11 cellular contexts compared by ENCODE assay signal in the genomic region with DNA sequence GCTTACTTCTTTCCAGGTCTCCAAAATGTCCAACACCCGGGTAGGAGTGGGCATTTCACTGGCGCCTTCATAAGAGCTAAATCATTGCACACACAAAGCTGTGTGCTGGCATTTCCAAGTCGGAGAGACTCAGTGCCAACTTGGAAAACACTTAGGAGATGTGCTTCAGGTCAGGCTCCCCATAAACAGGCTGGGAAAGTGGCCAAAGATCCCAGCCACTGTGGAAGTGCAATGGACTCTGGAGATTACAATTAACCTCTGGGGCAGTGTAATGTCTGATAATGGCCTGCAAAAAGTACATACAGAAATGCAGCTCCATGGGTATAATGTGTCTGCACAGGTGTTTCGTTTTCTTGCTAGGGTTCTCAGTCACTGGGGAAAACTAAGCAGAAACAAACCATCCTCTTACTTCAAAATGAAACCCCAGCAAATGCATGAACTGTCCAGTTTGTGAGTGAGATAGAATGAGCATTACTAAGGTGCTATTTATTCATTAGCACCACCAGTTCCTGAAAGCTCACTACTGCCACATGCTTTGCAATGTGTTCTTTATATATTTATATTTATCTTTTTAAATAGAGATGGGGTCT.
DNase-seq lines count a peak whose midpoint lies in the region; ATAC-seq and TF ChIP-seq lines count a peak whose summit lies in the region.
"Had no signal": no experiment of that assay in that cellular context is flagged by ENCODE, and none has a peak within 500 bp of the region (broad histone marks: within the 10 kb centered on the region; RNA-seq: fewer than 3 reads in every experiment).

No MANE protein-coding gene starts in this region.

- no peak overlapping the region for H3K4me3 ChIP-seq in liver (ENCODE audit: low read depth in 1 of 3, low read length in 3 of 3)

- peak in 1 of 2 donors; percentile 34 for TF ChIP-seq RAD21 in liver (IDR thresholded peaks at IDR 0.05)

- peaks cover 3 to 19% (median 8%) of the 10 kb centered on the region in 4 donors for H3K4me1 ChIP-seq in liver (ENCODE audit: control insufficient read depth in 4 of 4, insufficient read depth in 4 of 4, low read length in 3 of 4)

- WGBS in liver = 26% methylated on average over 4 of the region's 4 CpGs

- DNase-seq in GM19238 (ENCODE audit: insufficient read length, low spot score) (no peak), T-helper 2 cell (no peak), iPS-NIHi11 (ENCODE audit: low spot score) (no peak), germinal center (ENCODE audit: low spot score) (no peak)
- DNase-seq: activated T-cell treated with anti-CD3 and anti-CD28 coated beads for 4 hours; CD4-positive, alpha-beta memory T cell; NCI-H1436 had no signal

- H3K9me3 ChIP-seq in liver (ENCODE audit: control insufficient read depth in 4 of 4, low read length in 3 of 4) = no peaks in the 10 kb centered on the region

- no peaks in the 10 kb centered on the region for H3K27me3 ChIP-seq in liver (ENCODE audit: control insufficient read depth in 4 of 4, insufficient read depth in 4 of 4, low read length in 3 of 4)

- no peaks in the 10 kb centered on the region for H3K36me3 ChIP-seq in liver (ENCODE audit: control insufficient read depth in 4 of 4, insufficient read depth in 3 of 4, low read depth in 1 of 4, low read length in 3 of 4)

- ATAC-seq in GM18861 (IDR thresholded peaks at IDR 0.05; ENCODE audit: unreplicated experiment) (peak; percentile 88), GM21717 (IDR thresholded peaks at IDR 0.05; ENCODE audit: unreplicated experiment) (peak; percentile 71), HG03378 (IDR thresholded peaks at IDR 0.05; ENCODE audit: unreplicated experiment) (peak; percentile 64)

- peak overlapping the region in 1 of 2 donors; percentile 29 for H3K27ac ChIP-seq in liver (ENCODE audit: low read depth in 1 of 2, low read length in 2 of 2)

- H3K9ac ChIP-seq in liver (ENCODE audit: low read depth in 1 of 2, low read length in 2 of 2) = no peak overlapping the region

- no peak for TF ChIP-seq CTCF in liver (IDR thresholded peaks at IDR 0.05; ENCODE audit: low read depth, low read length, missing input control)

TF ChIP-seq in liver, 16 proteins besides CTCF, POLR2A, EP300 and RAD21:
- TF ChIP-seq, protein P1, sequence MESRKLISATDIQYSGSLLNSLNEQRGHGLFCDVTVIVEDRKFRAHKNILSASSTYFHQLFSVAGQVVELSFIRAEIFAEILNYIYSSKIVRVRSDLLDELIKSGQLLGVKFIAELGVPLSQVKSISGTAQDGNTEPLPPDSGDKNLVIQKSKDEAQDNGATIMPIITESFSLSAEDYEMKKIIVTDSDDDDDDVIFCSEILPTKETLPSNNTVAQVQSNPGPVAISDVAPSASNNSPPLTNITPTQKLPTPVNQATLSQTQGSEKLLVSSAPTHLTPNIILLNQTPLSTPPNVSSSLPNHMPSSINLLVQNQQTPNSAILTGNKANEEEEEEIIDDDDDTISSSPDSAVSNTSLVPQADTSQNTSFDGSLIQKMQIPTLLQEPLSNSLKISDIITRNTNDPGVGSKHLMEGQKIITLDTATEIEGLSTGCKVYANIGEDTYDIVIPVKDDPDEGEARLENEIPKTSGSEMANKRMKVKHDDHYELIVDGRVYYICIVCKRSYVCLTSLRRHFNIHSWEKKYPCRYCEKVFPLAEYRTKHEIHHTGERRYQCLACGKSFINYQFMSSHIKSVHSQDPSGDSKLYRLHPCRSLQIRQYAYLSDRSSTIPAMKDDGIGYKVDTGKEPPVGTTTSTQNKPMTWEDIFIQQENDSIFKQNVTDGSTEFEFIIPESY (IDR thresholded peaks at IDR 0.05) = no peak
- TF ChIP-seq FOXA1 (IDR thresholded peaks at IDR 0.05) (no peak), FOXA2 (IDR thresholded peaks at IDR 0.05) (peak; percentile 23), JUND (IDR thresholded peaks at IDR 0.05) (peak in 1 of 2 donors; percentile 53), GABPA (IDR thresholded peaks at IDR 0.05 in 1 of 2, conservative IDR thresholded peaks at IDR 0.05 in 1 of 2) (no peak), EGR1 (IDR thresholded peaks at IDR 0.05; ENCODE audit: low read depth in 2 of 2) (no peak), SP1 (IDR thresholded peaks at IDR 0.05) (no peak), HNF4G (IDR thresholded peaks at IDR 0.05) (no peak), YY1 (IDR thresholded peaks at IDR 0.05) (peak; percentile 74), ATF3 (IDR thresholded peaks at IDR 0.05) (no peak), NR2F2 (IDR thresholded peaks at IDR 0.05) (no peak), TAF1 (conservative IDR thresholded peaks at IDR 0.05) (no peak), HNF4A (conservative IDR thresholded peaks at IDR 0.05) (peak in 1 of 2 donors; percentile 68), RXRA (IDR thresholded peaks at IDR 0.05) (peak; percentile 26 to 81), REST (IDR thresholded peaks at IDR 0.05) (no peak)
- TF ChIP-seq, protein P2, sequence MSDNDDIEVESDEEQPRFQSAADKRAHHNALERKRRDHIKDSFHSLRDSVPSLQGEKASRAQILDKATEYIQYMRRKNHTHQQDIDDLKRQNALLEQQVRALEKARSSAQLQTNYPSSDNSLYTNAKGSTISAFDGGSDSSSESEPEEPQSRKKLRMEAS (IDR thresholded peaks at IDR 0.05) = peak; percentile 4
